ENCODE assay signal across 16 cellular contexts in genomic region chr10:78995977-78996355, GRCh38.
"Had no signal": no experiment of that assay in that cellular context is flagged by ENCODE, and none has a peak within 500 bp of the region (broad histone marks: within the 10 kb centered on the region; RNA-seq: fewer than 3 reads in every experiment).

No MANE protein-coding gene starts in this region.

- H3K4me3 ChIP-seq: esophagus muscularis mucosa, gastroesophageal sphincter, hepatocyte, ovary, right atrium auricular region, tibial artery, upper lobe of right lung, vagina had no signal

- H2AFZ ChIP-seq: hepatocyte had no signal

- ATAC-seq: effector memory CD8-positive, alpha-beta T cell; stimulated activated naive CD8-positive, alpha-beta T cell treated with anti-CD3 and anti-CD28 coated beads, Interleukin-15, Interleukin-2, amounts not matched to agents 100 U/mL and 50 U/mL, for 24 hours; upper lobe of right lung had no signal

- H3K4me1 ChIP-seq: esophagus muscularis mucosa, right atrium auricular region, tibial artery, vagina had no signal

- H3K27me3 ChIP-seq: esophagus muscularis mucosa, gastroesophageal sphincter, hepatocyte, ovary, right atrium auricular region, upper lobe of right lung, vagina had no signal

- H3K4me2 ChIP-seq: hepatocyte had no signal

- H3K27ac ChIP-seq: epithelial cell of prostate, esophagus muscularis mucosa, gastroesophageal sphincter, hepatocyte, ovary, right atrium auricular region, tibial artery, upper lobe of right lung, vagina had no signal

- H3K9me3 ChIP-seq: esophagus muscularis mucosa, gastroesophageal sphincter, ovary, right atrium auricular region, tibial artery, upper lobe of right lung, vagina had no signal

- H3K36me3 ChIP-seq: esophagus muscularis mucosa, gastroesophageal sphincter, ovary, right atrium auricular region, tibial artery, upper lobe of right lung, vagina had no signal

- H3K79me2 ChIP-seq: hepatocyte had no signal

- DNase-seq: effector memory CD8-positive, alpha-beta T cell; left cardiac atrium; mesendoderm; naive B cell; ovary; small intestine; stimulated activated CD4-positive, alpha-beta T cell treated with anti-CD3 and anti-CD28 coated beads, Interleukin-12 subunit alpha, Interleukin-12 subunit beta, amount 100 ng/mL, for 4 hours; stimulated activated naive CD8-positive, alpha-beta T cell treated with anti-CD3 and anti-CD28 coated beads, Interleukin-15, Interleukin-2, amounts not matched to agents 100 U/mL and 50 U/mL, for 24 hours; upper lobe of right lung had no signal
